ENCODE assay signal across 28 cellular contexts in genomic region chr2:39392672-39393071, GRCh38.
"Had no signal": no experiment of that assay in that cellular context is flagged by ENCODE, and none has a peak within 500 bp of the region (broad histone marks: within the 10 kb centered on the region; RNA-seq: fewer than 3 reads in every experiment).

No MANE protein-coding gene starts in this region.

- DNase-seq: hypothalamus; immature natural killer cell; kidney; left colon; left lung; lower lobe of right lung; mammary epithelial cell; mesenchymal stem cell; naive thymus-derived CD4-positive, alpha-beta T cell; ovary; stimulated activated CD4-positive, alpha-beta T cell treated with anti-CD3 and anti-CD28 coated beads, Interleukin-12 subunit alpha, Interleukin-12 subunit beta, amount 100 ng/mL, for 4 hours; stimulated activated CD4-positive, alpha-beta T cell treated with anti-CD3 and anti-CD28 coated beads, Interleukin-15, amount 100 ng/mL, for 24 hours; stimulated activated CD4-positive, alpha-beta T cell treated with anti-CD3 and anti-CD28 coated beads, Interleukin-2, amount 100 ng/mL, for 24 hours; stimulated activated CD4-positive, alpha-beta T cell treated with anti-CD3 and anti-CD28 coated beads, Interleukin-4, amount 100 ng/mL, for 1 hour; stimulated activated naive CD4-positive, alpha-beta T cell; tibial artery; trophoblast cell; upper lobe of right lung had no signal

- H3K27ac Mint-ChIP-seq: immature natural killer cell; naive thymus-derived CD4-positive, alpha-beta T cell; natural killer cell treated with Interleukin-12 subunit alpha and Interleukin-12 subunit beta and Interleukin-15 and Interleukin-18, amount 100 ng/mL, for 72 hours; progenitor cell of endocrine pancreas; stimulated activated naive CD8-positive, alpha-beta T cell treated with anti-CD3 and anti-CD28 coated beads, Interleukin-15, Interleukin-2, amounts not matched to agents 100 ng/mL and 50 ng/mL, for 24 hours had no signal

- FAIRE-seq: islet of Langerhans, kidney, urothelium cell line had no signal

- H3K27me3 ChIP-seq: left lung, ovary, right atrium auricular region, suprapubic skin, tibial artery, upper lobe of right lung had no signal

- H3K36me3 Mint-ChIP-seq: natural killer cell treated with Interleukin-12 subunit alpha and Interleukin-12 subunit beta and Interleukin-15 and Interleukin-18, amount 100 ng/mL, for 72 hours had no signal

- H3K9me3 ChIP-seq: left lung, lower lobe of right lung, ovary, right atrium auricular region, suprapubic skin, thoracic aorta, tibial artery, upper lobe of right lung had no signal

- ATAC-seq: left colon; left lung; lower lobe of right lung; naive thymus-derived CD4-positive, alpha-beta T cell; natural killer cell treated with Interleukin-12 subunit alpha and Interleukin-12 subunit beta and Interleukin-15 and Interleukin-18, amount 100 ng/mL, for 72 hours; sciatic nerve; upper lobe of right lung had no signal

- H3K4me3 Mint-ChIP-seq: immature natural killer cell; naive thymus-derived CD4-positive, alpha-beta T cell; natural killer cell treated with Interleukin-12 subunit alpha and Interleukin-12 subunit beta and Interleukin-15 and Interleukin-18, amount 100 ng/mL, for 72 hours; stimulated activated naive CD8-positive, alpha-beta T cell treated with anti-CD3 and anti-CD28 coated beads, Interleukin-15, Interleukin-2, amounts not matched to agents 100 ng/mL and 50 ng/mL, for 24 hours had no signal

- H3K4me3 ChIP-seq: left lung, lower lobe of right lung, ovary, right atrium auricular region, skin epidermis, suprapubic skin, thoracic aorta, tibial artery, upper lobe of right lung had no signal

- H3K27ac ChIP-seq: left lung, lower lobe of right lung, ovary, right atrium auricular region, skin epidermis, suprapubic skin, thoracic aorta, tibial artery, upper lobe of right lung had no signal

- H3K9me3 Mint-ChIP-seq: immature natural killer cell; naive thymus-derived CD4-positive, alpha-beta T cell; natural killer cell treated with Interleukin-12 subunit alpha and Interleukin-12 subunit beta and Interleukin-15 and Interleukin-18, amount 100 ng/mL, for 72 hours; stimulated activated naive CD8-positive, alpha-beta T cell treated with anti-CD3 and anti-CD28 coated beads, Interleukin-15, Interleukin-2, amounts not matched to agents 100 ng/mL and 50 ng/mL, for 24 hours had no signal

- H3K36me3 ChIP-seq: left lung, lower lobe of right lung, ovary, right atrium auricular region, suprapubic skin, thoracic aorta, tibial artery, upper lobe of right lung had no signal

- H3K27me3 Mint-ChIP-seq: naive thymus-derived CD4-positive, alpha-beta T cell; natural killer cell treated with Interleukin-12 subunit alpha and Interleukin-12 subunit beta and Interleukin-15 and Interleukin-18, amount 100 ng/mL, for 72 hours; progenitor cell of endocrine pancreas; stimulated activated naive CD8-positive, alpha-beta T cell treated with anti-CD3 and anti-CD28 coated beads, Interleukin-15, Interleukin-2, amounts not matched to agents 100 ng/mL and 50 ng/mL, for 24 hours had no signal
